In the genomic region with DNA sequence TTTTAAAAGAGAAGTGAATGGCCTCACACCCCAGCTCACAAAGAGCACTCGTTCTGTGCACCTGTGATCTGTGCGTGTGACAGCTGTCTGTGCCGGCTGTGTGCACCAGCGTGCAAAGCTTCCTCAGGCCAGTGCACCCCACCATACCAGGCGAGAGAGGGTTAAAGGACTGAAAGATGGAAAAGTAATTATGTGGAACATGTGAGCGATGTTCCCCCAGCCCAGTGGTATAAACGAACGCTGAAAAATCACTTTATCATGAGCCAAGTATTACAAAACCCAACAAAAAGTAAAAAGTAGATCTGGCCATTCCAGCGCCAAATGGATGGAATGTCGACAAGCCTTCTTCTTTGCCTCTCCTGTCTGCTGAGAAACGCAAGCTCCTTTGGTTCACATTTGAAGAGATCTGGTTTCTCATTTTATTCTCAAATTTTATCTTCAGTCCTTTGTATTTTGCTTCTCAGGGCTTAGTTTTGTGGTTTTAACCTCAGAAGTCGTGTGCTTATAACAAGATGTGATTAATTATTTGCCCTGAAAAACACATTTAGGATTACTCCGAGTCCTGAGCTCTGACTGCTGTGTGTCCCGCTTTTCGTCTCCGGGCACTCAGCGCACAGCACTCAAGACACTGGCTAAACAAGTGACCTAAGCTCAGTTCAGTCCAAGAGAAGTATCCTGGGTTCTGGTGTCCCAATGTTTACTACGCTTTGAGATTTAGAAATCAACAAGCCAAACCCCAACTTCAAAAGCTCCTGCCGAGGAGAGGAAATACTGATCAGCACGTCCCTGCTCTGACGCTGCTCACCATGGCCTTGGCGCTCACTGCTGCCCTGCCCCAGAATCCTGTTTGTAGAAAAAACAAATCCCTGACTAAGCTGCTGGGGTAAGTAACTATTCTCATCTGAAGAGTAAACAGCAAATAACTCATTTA, we compare ENCODE assay signal across 1 cellular context.
A peak's percentile ranks its signal among the peaks of the same experiment; 100 is the strongest.
TF ChIP-seq lines count a peak whose summit lies in the region.

No MANE protein-coding gene starts in this region.

TF ChIP-seq in HepG2, 621 proteins besides CTCF, POLR2A, EP300 and RAD21 (continued from another document and continues in another):
- TF ChIP-seq PHF20 (CRISPR knock-in tag; IDR thresholded peaks at IDR 0.05) (no peak), ZNF230 (CRISPR knock-in tag; IDR thresholded peaks at IDR 0.05) (peak; percentile 26; the same call in 1 of the 2 replicates), ATRX (CRISPR knock-in tag; IDR thresholded peaks at IDR 0.05; ENCODE audit: borderline replicate concordance) (no peak), TGIF2 (CRISPR knock-in tag; IDR thresholded peaks at IDR 0.05) (no peak), ZNF567 (CRISPR knock-in tag; IDR thresholded peaks at IDR 0.05; ENCODE audit: borderline replicate concordance) (no peak), THYN1 (CRISPR knock-in tag; IDR thresholded peaks at IDR 0.05; ENCODE audit: borderline replicate concordance, low read depth) (no peak), PHF21A (CRISPR knock-in tag; IDR thresholded peaks at IDR 0.05) (peak; percentile 79), ZNF562 (CRISPR knock-in tag; IDR thresholded peaks at IDR 0.05; ENCODE audit: borderline replicate concordance) (no peak), BORCS8-MEF2B (CRISPR knock-in tag; IDR thresholded peaks at IDR 0.05) (no peak), MBNL3 (CRISPR knock-in tag; conservative IDR thresholded peaks at IDR 0.05) (no peak), FOXC1 (CRISPR knock-in tag; IDR thresholded peaks at IDR 0.05; ENCODE audit: borderline replicate concordance) (no peak), MEIS1 (CRISPR knock-in tag; IDR thresholded peaks at IDR 0.05; ENCODE audit: borderline replicate concordance) (peak; percentile 52; the same call in 1 of the 2 replicates), NFIC (IDR thresholded peaks at IDR 0.05; ENCODE audit: low read length) (peak; percentile 83; the same call in 1 of the 2 replicates), LCORL (IDR thresholded peaks at IDR 0.05) (no peak), LCORL (CRISPR knock-in tag; IDR thresholded peaks at IDR 0.05) (peak; percentile 75), TP53 (CRISPR knock-in tag; conservative IDR thresholded peaks at IDR 0.05) (no peak), ZNF33A (CRISPR knock-in tag; IDR thresholded peaks at IDR 0.05; ENCODE audit: borderline replicate concordance) (peak; percentile 83; the same call in 1 of the 2 replicates), ZNF766 (CRISPR knock-in tag; IDR thresholded peaks at IDR 0.05; ENCODE audit: borderline replicate concordance) (no peak), ZNF180 (CRISPR knock-in tag; IDR thresholded peaks at IDR 0.05; ENCODE audit: borderline replicate concordance, low read depth) (no peak), ZNF329 (CRISPR knock-in tag; IDR thresholded peaks at IDR 0.05; ENCODE audit: low read depth) (no peak), EHMT2 (IDR thresholded peaks at IDR 0.05; ENCODE audit: borderline replicate concordance, low read depth, low read length) (no peak), TEAD3 (CRISPR knock-in tag; optimal IDR thresholded peaks at IDR 0.05; ENCODE audit: borderline replicate concordance) (peak; percentile 69), ZNF572 (CRISPR knock-in tag; IDR thresholded peaks at IDR 0.05) (no peak), SP140L (CRISPR knock-in tag; IDR thresholded peaks at IDR 0.05; ENCODE audit: borderline replicate concordance) (no peak), MAZ (IDR thresholded peaks at IDR 0.05; ENCODE audit: borderline replicate concordance, low read depth, low read length) (no peak), MAZ (CRISPR knock-in tag; IDR thresholded peaks at IDR 0.05; ENCODE audit: low read depth) (no peak), MED13 (CRISPR knock-in tag; IDR thresholded peaks at IDR 0.05) (no peak), ZFY (CRISPR knock-in tag; IDR thresholded peaks at IDR 0.05) (no peak), ZNF253 (CRISPR knock-in tag; IDR thresholded peaks at IDR 0.05; ENCODE audit: borderline replicate concordance) (no peak), ZFP41 (CRISPR knock-in tag; IDR thresholded peaks at IDR 0.05; ENCODE audit: borderline replicate concordance) (no peak), ZNF333 (CRISPR knock-in tag; IDR thresholded peaks at IDR 0.05; ENCODE audit: borderline replicate concordance) (no peak), NR2F1 (CRISPR knock-in tag; IDR thresholded peaks at IDR 0.05) (no peak), ZBTB8A (CRISPR knock-in tag; IDR thresholded peaks at IDR 0.05; ENCODE audit: borderline replicate concordance, low read depth) (no peak), GABPA (IDR thresholded peaks at IDR 0.05; ENCODE audit: low read depth, low read length) (no peak), GABPA (CRISPR knock-in tag; IDR thresholded peaks at IDR 0.05; ENCODE audit: low read depth) (peak; percentile 58; the same call in 1 of the 2 replicates), ZFP36L1 (CRISPR knock-in tag; IDR thresholded peaks at IDR 0.05) (peak; percentile 66; the same call in 1 of the 2 replicates)
- TF ChIP-seq, protein P1, sequence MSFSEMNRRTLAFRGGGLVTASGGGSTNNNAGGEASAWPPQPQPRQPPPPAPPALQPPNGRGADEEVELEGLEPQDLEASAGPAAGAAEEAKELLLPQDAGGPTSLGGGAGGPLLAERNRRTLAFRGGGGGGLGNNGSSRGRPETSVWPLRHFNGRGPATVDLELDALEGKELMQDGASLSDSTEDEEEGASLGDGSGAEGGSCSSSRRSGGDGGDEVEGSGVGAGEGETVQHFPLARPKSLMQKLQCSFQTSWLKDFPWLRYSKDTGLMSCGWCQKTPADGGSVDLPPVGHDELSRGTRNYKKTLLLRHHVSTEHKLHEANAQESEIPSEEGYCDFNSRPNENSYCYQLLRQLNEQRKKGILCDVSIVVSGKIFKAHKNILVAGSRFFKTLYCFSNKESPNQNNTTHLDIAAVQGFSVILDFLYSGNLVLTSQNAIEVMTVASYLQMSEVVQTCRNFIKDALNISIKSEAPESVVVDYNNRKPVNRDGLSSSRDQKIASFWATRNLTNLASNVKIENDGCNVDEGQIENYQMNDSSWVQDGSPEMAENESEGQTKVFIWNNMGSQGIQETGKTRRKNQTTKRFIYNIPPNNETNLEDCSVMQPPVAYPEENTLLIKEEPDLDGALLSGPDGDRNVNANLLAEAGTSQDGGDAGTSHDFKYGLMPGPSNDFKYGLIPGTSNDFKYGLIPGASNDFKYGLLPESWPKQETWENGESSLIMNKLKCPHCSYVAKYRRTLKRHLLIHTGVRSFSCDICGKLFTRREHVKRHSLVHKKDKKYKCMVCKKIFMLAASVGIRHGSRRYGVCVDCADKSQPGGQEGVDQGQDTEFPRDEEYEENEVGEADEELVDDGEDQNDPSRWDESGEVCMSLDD (CRISPR knock-in tag; IDR thresholded peaks at IDR 0.05; ENCODE audit: borderline replicate concordance): no peak
- TF ChIP-seq, protein P2, sequence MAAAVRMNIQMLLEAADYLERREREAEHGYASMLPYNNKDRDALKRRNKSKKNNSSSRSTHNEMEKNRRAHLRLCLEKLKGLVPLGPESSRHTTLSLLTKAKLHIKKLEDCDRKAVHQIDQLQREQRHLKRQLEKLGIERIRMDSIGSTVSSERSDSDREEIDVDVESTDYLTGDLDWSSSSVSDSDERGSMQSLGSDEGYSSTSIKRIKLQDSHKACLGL (CRISPR knock-in tag; IDR thresholded peaks at IDR 0.05): no peak
- TF ChIP-seq, protein P3, sequence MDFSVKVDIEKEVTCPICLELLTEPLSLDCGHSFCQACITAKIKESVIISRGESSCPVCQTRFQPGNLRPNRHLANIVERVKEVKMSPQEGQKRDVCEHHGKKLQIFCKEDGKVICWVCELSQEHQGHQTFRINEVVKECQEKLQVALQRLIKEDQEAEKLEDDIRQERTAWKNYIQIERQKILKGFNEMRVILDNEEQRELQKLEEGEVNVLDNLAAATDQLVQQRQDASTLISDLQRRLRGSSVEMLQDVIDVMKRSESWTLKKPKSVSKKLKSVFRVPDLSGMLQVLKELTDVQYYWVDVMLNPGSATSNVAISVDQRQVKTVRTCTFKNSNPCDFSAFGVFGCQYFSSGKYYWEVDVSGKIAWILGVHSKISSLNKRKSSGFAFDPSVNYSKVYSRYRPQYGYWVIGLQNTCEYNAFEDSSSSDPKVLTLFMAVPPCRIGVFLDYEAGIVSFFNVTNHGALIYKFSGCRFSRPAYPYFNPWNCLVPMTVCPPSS (IDR thresholded peaks at IDR 0.05): no peak
- TF ChIP-seq, protein P4, sequence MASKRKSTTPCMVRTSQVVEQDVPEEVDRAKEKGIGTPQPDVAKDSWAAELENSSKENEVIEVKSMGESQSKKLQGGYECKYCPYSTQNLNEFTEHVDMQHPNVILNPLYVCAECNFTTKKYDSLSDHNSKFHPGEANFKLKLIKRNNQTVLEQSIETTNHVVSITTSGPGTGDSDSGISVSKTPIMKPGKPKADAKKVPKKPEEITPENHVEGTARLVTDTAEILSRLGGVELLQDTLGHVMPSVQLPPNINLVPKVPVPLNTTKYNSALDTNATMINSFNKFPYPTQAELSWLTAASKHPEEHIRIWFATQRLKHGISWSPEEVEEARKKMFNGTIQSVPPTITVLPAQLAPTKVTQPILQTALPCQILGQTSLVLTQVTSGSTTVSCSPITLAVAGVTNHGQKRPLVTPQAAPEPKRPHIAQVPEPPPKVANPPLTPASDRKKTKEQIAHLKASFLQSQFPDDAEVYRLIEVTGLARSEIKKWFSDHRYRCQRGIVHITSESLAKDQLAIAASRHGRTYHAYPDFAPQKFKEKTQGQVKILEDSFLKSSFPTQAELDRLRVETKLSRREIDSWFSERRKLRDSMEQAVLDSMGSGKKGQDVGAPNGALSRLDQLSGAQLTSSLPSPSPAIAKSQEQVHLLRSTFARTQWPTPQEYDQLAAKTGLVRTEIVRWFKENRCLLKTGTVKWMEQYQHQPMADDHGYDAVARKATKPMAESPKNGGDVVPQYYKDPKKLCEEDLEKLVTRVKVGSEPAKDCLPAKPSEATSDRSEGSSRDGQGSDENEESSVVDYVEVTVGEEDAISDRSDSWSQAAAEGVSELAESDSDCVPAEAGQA (IDR thresholded peaks at IDR 0.05; ENCODE audit: low read depth): no peak
- TF ChIP-seq, protein P4 (CRISPR knock-in tag; IDR thresholded peaks at IDR 0.05; ENCODE audit: borderline replicate concordance): no peak
- TF ChIP-seq, protein P5, sequence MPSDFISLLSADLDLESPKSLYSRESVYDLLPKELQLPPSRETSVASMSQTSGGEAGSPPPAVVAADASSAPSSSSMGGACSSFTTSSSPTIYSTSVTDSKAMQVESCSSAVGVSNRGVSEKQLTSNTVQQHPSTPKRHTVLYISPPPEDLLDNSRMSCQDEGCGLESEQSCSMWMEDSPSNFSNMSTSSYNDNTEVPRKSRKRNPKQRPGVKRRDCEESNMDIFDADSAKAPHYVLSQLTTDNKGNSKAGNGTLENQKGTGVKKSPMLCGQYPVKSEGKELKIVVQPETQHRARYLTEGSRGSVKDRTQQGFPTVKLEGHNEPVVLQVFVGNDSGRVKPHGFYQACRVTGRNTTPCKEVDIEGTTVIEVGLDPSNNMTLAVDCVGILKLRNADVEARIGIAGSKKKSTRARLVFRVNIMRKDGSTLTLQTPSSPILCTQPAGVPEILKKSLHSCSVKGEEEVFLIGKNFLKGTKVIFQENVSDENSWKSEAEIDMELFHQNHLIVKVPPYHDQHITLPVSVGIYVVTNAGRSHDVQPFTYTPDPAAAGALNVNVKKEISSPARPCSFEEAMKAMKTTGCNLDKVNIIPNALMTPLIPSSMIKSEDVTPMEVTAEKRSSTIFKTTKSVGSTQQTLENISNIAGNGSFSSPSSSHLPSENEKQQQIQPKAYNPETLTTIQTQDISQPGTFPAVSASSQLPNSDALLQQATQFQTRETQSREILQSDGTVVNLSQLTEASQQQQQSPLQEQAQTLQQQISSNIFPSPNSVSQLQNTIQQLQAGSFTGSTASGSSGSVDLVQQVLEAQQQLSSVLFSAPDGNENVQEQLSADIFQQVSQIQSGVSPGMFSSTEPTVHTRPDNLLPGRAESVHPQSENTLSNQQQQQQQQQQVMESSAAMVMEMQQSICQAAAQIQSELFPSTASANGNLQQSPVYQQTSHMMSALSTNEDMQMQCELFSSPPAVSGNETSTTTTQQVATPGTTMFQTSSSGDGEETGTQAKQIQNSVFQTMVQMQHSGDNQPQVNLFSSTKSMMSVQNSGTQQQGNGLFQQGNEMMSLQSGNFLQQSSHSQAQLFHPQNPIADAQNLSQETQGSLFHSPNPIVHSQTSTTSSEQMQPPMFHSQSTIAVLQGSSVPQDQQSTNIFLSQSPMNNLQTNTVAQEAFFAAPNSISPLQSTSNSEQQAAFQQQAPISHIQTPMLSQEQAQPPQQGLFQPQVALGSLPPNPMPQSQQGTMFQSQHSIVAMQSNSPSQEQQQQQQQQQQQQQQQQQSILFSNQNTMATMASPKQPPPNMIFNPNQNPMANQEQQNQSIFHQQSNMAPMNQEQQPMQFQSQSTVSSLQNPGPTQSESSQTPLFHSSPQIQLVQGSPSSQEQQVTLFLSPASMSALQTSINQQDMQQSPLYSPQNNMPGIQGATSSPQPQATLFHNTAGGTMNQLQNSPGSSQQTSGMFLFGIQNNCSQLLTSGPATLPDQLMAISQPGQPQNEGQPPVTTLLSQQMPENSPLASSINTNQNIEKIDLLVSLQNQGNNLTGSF (CRISPR knock-in tag; IDR thresholded peaks at IDR 0.05): no peak
- TF ChIP-seq, protein P6, sequence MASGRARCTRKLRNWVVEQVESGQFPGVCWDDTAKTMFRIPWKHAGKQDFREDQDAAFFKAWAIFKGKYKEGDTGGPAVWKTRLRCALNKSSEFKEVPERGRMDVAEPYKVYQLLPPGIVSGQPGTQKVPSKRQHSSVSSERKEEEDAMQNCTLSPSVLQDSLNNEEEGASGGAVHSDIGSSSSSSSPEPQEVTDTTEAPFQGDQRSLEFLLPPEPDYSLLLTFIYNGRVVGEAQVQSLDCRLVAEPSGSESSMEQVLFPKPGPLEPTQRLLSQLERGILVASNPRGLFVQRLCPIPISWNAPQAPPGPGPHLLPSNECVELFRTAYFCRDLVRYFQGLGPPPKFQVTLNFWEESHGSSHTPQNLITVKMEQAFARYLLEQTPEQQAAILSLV (CRISPR knock-in tag; IDR thresholded peaks at IDR 0.05; ENCODE audit: borderline replicate concordance): no peak
- TF ChIP-seq, protein P7, sequence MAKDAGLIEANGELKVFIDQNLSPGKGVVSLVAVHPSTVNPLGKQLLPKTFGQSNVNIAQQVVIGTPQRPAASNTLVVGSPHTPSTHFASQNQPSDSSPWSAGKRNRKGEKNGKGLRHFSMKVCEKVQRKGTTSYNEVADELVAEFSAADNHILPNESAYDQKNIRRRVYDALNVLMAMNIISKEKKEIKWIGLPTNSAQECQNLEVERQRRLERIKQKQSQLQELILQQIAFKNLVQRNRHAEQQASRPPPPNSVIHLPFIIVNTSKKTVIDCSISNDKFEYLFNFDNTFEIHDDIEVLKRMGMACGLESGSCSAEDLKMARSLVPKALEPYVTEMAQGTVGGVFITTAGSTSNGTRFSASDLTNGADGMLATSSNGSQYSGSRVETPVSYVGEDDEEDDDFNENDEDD (CRISPR knock-in tag; IDR thresholded peaks at IDR 0.05; ENCODE audit: borderline replicate concordance): no peak
